ENCODE assay signal across 14 cellular contexts in genomic region chr18:75828379-75828778, GRCh38.
DNase-seq lines count a peak whose midpoint lies in the region; ATAC-seq and TF ChIP-seq lines count a peak whose summit lies in the region.
"Had no signal": no experiment of that assay in that cellular context is flagged by ENCODE, and none has a peak within 500 bp of the region (broad histone marks: within the 10 kb centered on the region; RNA-seq: fewer than 3 reads in every experiment).

No MANE protein-coding gene starts in this region.

- peaks cover 0 to 16% of the 10 kb centered on the region in 2 experiments; a peak in 2 of 4 replicates for H3K4me1 ChIP-seq in SK-N-SH (ENCODE audit: control insufficient read depth in 1 of 2, insufficient read depth in 2 of 2, low read depth in 1 of 2, low read length in 1 of 2)
- peaks cover 8% of the 10 kb centered on the region for H3K4me1 ChIP-seq in mesodermal cell (ENCODE audit: control insufficient read depth, insufficient read depth, low read length, poor library complexity, severe bottlenecking)
- no peaks in the 10 kb centered on the region for H3K4me1 ChIP-seq in CD8-positive, alpha-beta T cell (ENCODE audit: insufficient read depth, low read length)
- no peaks in the 10 kb centered on the region for H3K4me1 ChIP-seq in effector memory CD4-positive, alpha-beta T cell (ENCODE audit: control insufficient read depth, insufficient read depth, low read length, poor library complexity, severe bottlenecking)

- CTCF ChIA-PET in SK-N-SH (lab: Yijun Ruan, JAX), result interaction anchor here (0.7 kb wide), 1 partner anchor 50 kb away, joined by 4 read pairs; no protein-coding TSS in a partner anchor
- CTCF ChIA-PET in CD8-positive, alpha-beta T cell (lab: Charles Lee), result no interaction called here

- H3K9me3 ChIP-seq in SK-N-SH, result no peaks in the 10 kb centered on the region
- no peaks in the 10 kb centered on the region for H3K9me3 ChIP-seq in mesodermal cell (ENCODE audit: control insufficient read depth, low read length)
- H3K9me3 ChIP-seq in CD8-positive, alpha-beta T cell (ENCODE audit: low read length), result no peaks in the 10 kb centered on the region
- no peaks in the 10 kb centered on the region for H3K9me3 ChIP-seq in effector memory CD4-positive, alpha-beta T cell (ENCODE audit: control insufficient read depth, low read length)

- H3K36me3 ChIP-seq in SK-N-SH (replicated peaks in 1 of 2; ENCODE audit: control insufficient read depth in 1 of 2, insufficient read depth in 2 of 2, low read length in 1 of 2), result no peaks in the 10 kb centered on the region
- H3K36me3 ChIP-seq in mesodermal cell (ENCODE audit: control insufficient read depth, insufficient read depth, low read length), result no peaks in the 10 kb centered on the region
- no peaks in the 10 kb centered on the region for H3K36me3 ChIP-seq in CD8-positive, alpha-beta T cell (ENCODE audit: insufficient read depth, low read length)
- H3K36me3 ChIP-seq in effector memory CD4-positive, alpha-beta T cell (ENCODE audit: control insufficient read depth, insufficient read depth, low read length), result no peaks in the 10 kb centered on the region
- H3K36me3 ChIP-seq: BLaER1 had no signal

- no peak for TF ChIP-seq CTCF in SK-N-SH (IDR thresholded peaks at IDR 0.05)
- TF ChIP-seq CTCF in CD8-positive, alpha-beta T cell (IDR thresholded peaks at IDR 0.05), result no peak

- POLR2A ChIA-PET in SK-N-SH (lab: Yijun Ruan, JAX), result no interaction called here
- POLR2A ChIA-PET in CD8-positive, alpha-beta T cell (lab: Charles Lee), result no interaction called here

- WGBS in SK-N-SH (ENCODE audit: low lambda C conversion rate), result 8% methylated on average over 4 of the region's 4 CpGs
- 67% methylated on average over 1 of the region's 4 CpGs; no CpG with 5 or more reads in 1 of the 2 experiments for WGBS in mesodermal cell (ENCODE audit: insufficient coverage in 2 of 2), 2 experiments

- H3K27ac ChIP-seq in SK-N-SH (ENCODE audit: low read depth in 2 of 2, low read length in 1 of 2), result no peak overlapping the region; a peak in 1 of 4 replicates
- peak overlapping the region; percentile 19 for H3K27ac ChIP-seq in mesodermal cell (ENCODE audit: low read depth, low read length, severe bottlenecking)
- no peak overlapping the region for H3K27ac ChIP-seq in CD8-positive, alpha-beta T cell (ENCODE audit: low read depth, low read length)
- H3K27ac ChIP-seq in effector memory CD4-positive, alpha-beta T cell (ENCODE audit: insufficient read depth, low read length, poor library complexity, severe bottlenecking), result no peak overlapping the region
- H3K27ac ChIP-seq: BLaER1 had no signal

- no peak for ATAC-seq in CD8-positive, alpha-beta T cell

- H3K27me3 ChIP-seq in SK-N-SH (ENCODE audit: insufficient read depth), result no peaks in the 10 kb centered on the region
- H3K27me3 ChIP-seq in CD8-positive, alpha-beta T cell (ENCODE audit: insufficient read depth, low read length), result no peaks in the 10 kb centered on the region
- H3K27me3 ChIP-seq in effector memory CD4-positive, alpha-beta T cell (replicated peaks; ENCODE audit: control insufficient read depth, insufficient read depth, low read length, poor library complexity, severe bottlenecking), result no peaks in the 10 kb centered on the region
- H3K27me3 ChIP-seq: BLaER1 had no signal

- H3K4me3 ChIP-seq in SK-N-SH (ENCODE audit: low read depth in 2 of 2, low read length in 1 of 2) (no peak overlapping the region), mesodermal cell (ENCODE audit: extremely low read depth, insufficient read depth, low read length, poor library complexity, severe bottlenecking) (no peak overlapping the region)
- no peak overlapping the region for H3K4me3 ChIP-seq in CD8-positive, alpha-beta T cell (ENCODE audit: low read depth, low read length)
- H3K4me3 ChIP-seq in effector memory CD4-positive, alpha-beta T cell (ENCODE audit: insufficient read depth, low read depth, low read length, poor library complexity, severe bottlenecking), result no peak overlapping the region
- H3K4me3 ChIP-seq: BLaER1 had no signal

- DNase-seq in NCI-H2171 treated with DMSO at 0.1 percent for 48 hours (lab: John Stamatoyannopoulos, UW), result peak; percentile 0
- DNase-seq in NCI-H2171 (lab: John Stamatoyannopoulos, UW), result no peak
- peak; percentile 32 for DNase-seq in SK-N-SH
- DNase-seq in immature natural killer cell, result no peak
- no peak for DNase-seq in CD8-positive, alpha-beta T cell
- DNase-seq in effector memory CD4-positive, alpha-beta T cell, result no peak
- DNase-seq: CD8-positive, alpha-beta memory T cell; EL; NCI-H187; NCI-H226; OCI-M1; SHP77 treated with DMSO at 0.1 percent for 48 hours had no signal

- no peak overlapping the region for H3K9ac ChIP-seq in SK-N-SH
- H3K9ac ChIP-seq: BLaER1 had no signal

- H2AFZ ChIP-seq in SK-N-SH (ENCODE audit: low read depth), result no peak overlapping the region

- H4K20me1 ChIP-seq in SK-N-SH (ENCODE audit: insufficient read depth), result no peaks in the 10 kb centered on the region
- H4K20me1 ChIP-seq: BLaER1 had no signal

- H3K27me3 Mint-ChIP-seq in immature natural killer cell (ENCODE audit: low read depth in 3 of 3), result peaks cover 0 to 2% (median 0%) of the 10 kb centered on the region in 3 donors
- peaks cover 3% of the 10 kb centered on the region for H3K27me3 Mint-ChIP-seq in CD8-positive, alpha-beta T cell (ENCODE audit: low read depth)
- H3K27me3 Mint-ChIP-seq: CD8-positive, alpha-beta memory T cell had no signal

- no peaks in the 10 kb centered on the region for H3K79me2 ChIP-seq in SK-N-SH (ENCODE audit: insufficient read depth)

- H3K36me3 Mint-ChIP-seq in immature natural killer cell, result no peaks in the 10 kb centered on the region
- H3K36me3 Mint-ChIP-seq in CD8-positive, alpha-beta T cell, result no peaks in the 10 kb centered on the region
- H3K36me3 Mint-ChIP-seq: CD8-positive, alpha-beta memory T cell had no signal

- intact Hi-C loops in CD8-positive, alpha-beta T cell (cut with DNase I, micrococcal nuclease), result no loop called here

- no peaks in the 10 kb centered on the region for H3K4me1 Mint-ChIP-seq in immature natural killer cell
- H3K4me1 Mint-ChIP-seq in CD8-positive, alpha-beta T cell (ENCODE audit: low read depth), result no peaks in the 10 kb centered on the region
- H3K4me1 Mint-ChIP-seq: CD8-positive, alpha-beta memory T cell had no signal

- no peaks in the 10 kb centered on the region for H3K9me2 ChIP-seq in SK-N-SH

- H3K9me3 Mint-ChIP-seq in immature natural killer cell, result peaks cover 0 to 7% (median 0%) of the 10 kb centered on the region in 6 donors
- H3K9me3 Mint-ChIP-seq in CD8-positive, alpha-beta T cell, result no peaks in the 10 kb centered on the region

- peak in 1 of 2 experiments; percentile 95; a peak in 2 of 4 replicates for TF ChIP-seq EP300 in SK-N-SH (IDR thresholded peaks at IDR 0.05; ENCODE audit: borderline replicate concordance in 1 of 2, low read depth in 1 of 2, low read length in 1 of 2)

- H3K4me2 ChIP-seq in SK-N-SH, result no peak overlapping the region
- H3K4me2 ChIP-seq: BLaER1 had no signal

- no peak overlapping the region for H3K4me3 Mint-ChIP-seq in immature natural killer cell
- H3K4me3 Mint-ChIP-seq in CD8-positive, alpha-beta T cell, result no peak overlapping the region
- H3K4me3 Mint-ChIP-seq: CD8-positive, alpha-beta memory T cell had no signal

- peak; percentile 51; the same call in 1 of the 2 replicates for TF ChIP-seq RAD21 in SK-N-SH (IDR thresholded peaks at IDR 0.05; ENCODE audit: low read length)

- H3F3A ChIP-seq in SK-N-SH (replicated peaks; ENCODE audit: insufficient read depth), result no peaks in the 10 kb centered on the region

- no peak overlapping the region for H3K27ac Mint-ChIP-seq in immature natural killer cell
- no peak overlapping the region for H3K27ac Mint-ChIP-seq in CD8-positive, alpha-beta T cell
- H3K27ac Mint-ChIP-seq: CD8-positive, alpha-beta memory T cell had no signal

TF ChIP-seq in SK-N-SH, 30 proteins besides CTCF, POLR2A, EP300 and RAD21:
- TF ChIP-seq MXI1 (IDR thresholded peaks at IDR 0.05; ENCODE audit: low read depth, low read length), result peak; percentile 78; the same call in 1 of the 2 replicates
- peak; percentile 79 for TF ChIP-seq GATA2 (CRISPR knock-in tag; IDR thresholded peaks at IDR 0.05)
- TF ChIP-seq RCOR1 (IDR thresholded peaks at IDR 0.05; ENCODE audit: low read length), result peak; percentile 95
- no peak for TF ChIP-seq TCF12 (IDR thresholded peaks at IDR 0.05)
- TF ChIP-seq RFX5 (IDR thresholded peaks at IDR 0.05; ENCODE audit: low read length), result peak; percentile 36; the same call in 1 of the 2 replicates
- TF ChIP-seq SIN3A (IDR thresholded peaks at IDR 0.05; ENCODE audit: borderline replicate concordance, low read depth, low read length), result no peak
- TF ChIP-seq FOSL2 (IDR thresholded peaks at IDR 0.05; ENCODE audit: borderline replicate concordance, low read depth), result no peak
- TF ChIP-seq, protein P1, sequence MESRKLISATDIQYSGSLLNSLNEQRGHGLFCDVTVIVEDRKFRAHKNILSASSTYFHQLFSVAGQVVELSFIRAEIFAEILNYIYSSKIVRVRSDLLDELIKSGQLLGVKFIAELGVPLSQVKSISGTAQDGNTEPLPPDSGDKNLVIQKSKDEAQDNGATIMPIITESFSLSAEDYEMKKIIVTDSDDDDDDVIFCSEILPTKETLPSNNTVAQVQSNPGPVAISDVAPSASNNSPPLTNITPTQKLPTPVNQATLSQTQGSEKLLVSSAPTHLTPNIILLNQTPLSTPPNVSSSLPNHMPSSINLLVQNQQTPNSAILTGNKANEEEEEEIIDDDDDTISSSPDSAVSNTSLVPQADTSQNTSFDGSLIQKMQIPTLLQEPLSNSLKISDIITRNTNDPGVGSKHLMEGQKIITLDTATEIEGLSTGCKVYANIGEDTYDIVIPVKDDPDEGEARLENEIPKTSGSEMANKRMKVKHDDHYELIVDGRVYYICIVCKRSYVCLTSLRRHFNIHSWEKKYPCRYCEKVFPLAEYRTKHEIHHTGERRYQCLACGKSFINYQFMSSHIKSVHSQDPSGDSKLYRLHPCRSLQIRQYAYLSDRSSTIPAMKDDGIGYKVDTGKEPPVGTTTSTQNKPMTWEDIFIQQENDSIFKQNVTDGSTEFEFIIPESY (IDR thresholded peaks at IDR 0.05; ENCODE audit: borderline replicate concordance, low read depth), result no peak
- peak; percentile 74 for TF ChIP-seq CHD2 (IDR thresholded peaks at IDR 0.05; ENCODE audit: low read length, partially characterized antibody)

Comparison
In these comparisons a context has a peak if more than half of its experiments do, and no peak if none do; other contexts are left out.
1. DNase-seq: peak in NCI-H2171 treated with DMSO at 0.1 percent for 48 hours (single experiment) and SK-N-SH (single experiment); none in NCI-H2171 (single experiment), immature natural killer cell (0 of 3), CD8-positive, alpha-beta T cell (0 of 7) and effector memory CD4-positive, alpha-beta T cell (0 of 3).